19 cellular contexts compared by ENCODE assay signal in genomic region chrX:108309144-108309543, GRCh38.
DNase-seq lines count a peak whose midpoint lies in the region; ATAC-seq and TF ChIP-seq lines count a peak whose summit lies in the region.
"Had no signal": no experiment of that assay in that cellular context is flagged by ENCODE, and none has a peak within 500 bp of the region (broad histone marks: within the 10 kb centered on the region; RNA-seq: fewer than 3 reads in every experiment).

No MANE protein-coding gene starts in this region.

- intact Hi-C loops in Calu3 (cut with micrococcal nuclease; ENCODE audit: unreplicated experiment), result loop anchor here (2.0 kb wide), 1 partner anchor 228 kb away; no protein-coding TSS in a partner anchor

- H3K36me3 Mint-ChIP-seq in Calu3 (ENCODE audit: insufficient read depth, unreplicated experiment), result no peaks in the 10 kb centered on the region
- H3K36me3 Mint-ChIP-seq: activated naive CD8-positive, alpha-beta T cell treated with anti-CD3 and anti-CD28 coated beads, Interleukin-2, amount 10 ng/mL, durations not matched to agents 7 days and 5 days had no signal

- no peaks in the 10 kb centered on the region for H3K27me3 Mint-ChIP-seq in Calu3 (ENCODE audit: unreplicated experiment)

- BruUV-seq in Calu3 (replicated peaks; lab: Mats Ljungman, UMichigan), result no TSS peak

- no peak overlapping the region for H3K4me2 ChIP-seq in hepatocyte
- H3K4me2 ChIP-seq: GM23338 had no signal

- H3K36me3 ChIP-seq in brain microvascular endothelial cell (replicated peaks), result no peaks in the 10 kb centered on the region
- no peaks in the 10 kb centered on the region for H3K36me3 ChIP-seq in hepatocyte (replicated peaks; ENCODE audit: insufficient read depth, low read depth)
- no peaks in the 10 kb centered on the region for H3K36me3 ChIP-seq in Peyer's patch
- H3K36me3 ChIP-seq: ovary had no signal

- no peaks in the 10 kb centered on the region for H3K9me2 ChIP-seq in hepatocyte (replicated peaks; ENCODE audit: insufficient read depth)

- H3K9me3 ChIP-seq in hepatocyte (ENCODE audit: low read depth), result no peaks in the 10 kb centered on the region
- H3K9me3 ChIP-seq in Peyer's patch, result no peaks in the 10 kb centered on the region
- H3K9me3 ChIP-seq: ovary had no signal

- H3K79me2 ChIP-seq in hepatocyte, result no peaks in the 10 kb centered on the region

- H3K4me3 Mint-ChIP-seq in Calu3 (ENCODE audit: low read depth, unreplicated experiment), result no peak overlapping the region
- H3K4me3 Mint-ChIP-seq: activated naive CD8-positive, alpha-beta T cell treated with anti-CD3 and anti-CD28 coated beads, Interleukin-2, amount 10 ng/mL, durations not matched to agents 7 days and 5 days; GM23338 had no signal

- TF ChIP-seq CTCF in Calu3 (IDR thresholded peaks at IDR 0.05; ENCODE audit: unreplicated experiment) (no peak), brain microvascular endothelial cell (IDR thresholded peaks at IDR 0.05; ENCODE audit: low read depth, low read length, missing control alignments) (no peak), hepatocyte (IDR thresholded peaks at IDR 0.05; ENCODE audit: poor library complexity) (no peak), Peyer's patch (IDR thresholded peaks at IDR 0.05) (no peak)

- H3K4me3 ChIP-seq in brain microvascular endothelial cell (ENCODE audit: low read depth, low read length) (no peak overlapping the region), hepatocyte (no peak overlapping the region), Peyer's patch (no peak overlapping the region)
- H3K4me3 ChIP-seq: GM23338, ovary had no signal

- no peak for TF ChIP-seq POLR2A in Peyer's patch (IDR thresholded peaks at IDR 0.05)

- WGBS in hepatocyte (ENCODE audit: low lambda C conversion rate, missing lambda C conversion rate), result 39% methylated on average over 4 of the region's 4 CpGs

- peaks cover 18% of the 10 kb centered on the region for H3K4me1 Mint-ChIP-seq in Calu3 (ENCODE audit: low read depth, unreplicated experiment)
- H3K4me1 Mint-ChIP-seq: activated naive CD8-positive, alpha-beta T cell treated with anti-CD3 and anti-CD28 coated beads, Interleukin-2, amount 10 ng/mL, durations not matched to agents 7 days and 5 days had no signal

- ATAC-seq in HG03280 (IDR thresholded peaks at IDR 0.05; ENCODE audit: unreplicated experiment), result no peak
- ATAC-seq: activated CD4-positive, CD25-positive, alpha-beta regulatory T cell treated with anti-CD3 and anti-CD28 coated beads, Interleukin-2, amount 50 U/mL, for 24 hours; GM23338 had no signal

- CTCF ChIA-PET in Calu3 (lab: Charles Lee), result interaction anchor here (0.7 to 0.8 kb wide), 2 partner anchors 12 to 15 kb away, joined by 3 read pairs; no protein-coding TSS in a partner anchor

- in situ Hi-C loops in brain microvascular endothelial cell (cut with HindIII; ENCODE audit: low pct_ligation_motif_present, low sequenced_read_pairs), result no loop called here

- DNase-seq in Calu3 (no peak), LoVo (ENCODE audit: low spot score) (peak; percentile 8), brain microvascular endothelial cell (peak; percentile 89), hepatocyte (ENCODE audit: low spot score) (peak; percentile 39), Peyer's patch (no peak), NCI-H2029 treated with DMSO at 0.1 percent for 48 hours (lab: John Stamatoyannopoulos, UW) (no peak), NCI-H2227 (lab: John Stamatoyannopoulos, UW; ENCODE audit: unreplicated experiment) (no peak)
- DNase-seq: activated naive CD8-positive, alpha-beta T cell treated with anti-CD3 and anti-CD28 coated beads, Interleukin-2, amount 10 ng/mL, durations not matched to agents 7 days and 5 days; central memory CD4-positive, alpha-beta T cell; effector memory CD4-positive, alpha-beta T cell; foreskin melanocyte; Karpas-422; NCI-H1417 treated with DMSO at 0.1 percent for 48 hours; ovary; stimulated activated CD4-positive, alpha-beta T cell treated with anti-CD3 and anti-CD28 coated beads, Interleukin-4, amount 100 ng/mL, for 1 hour; substantia nigra had no signal

- peak overlapping the region; percentile 16 for H3K27ac Mint-ChIP-seq in Calu3 (ENCODE audit: unreplicated experiment)
- H3K27ac Mint-ChIP-seq: activated naive CD8-positive, alpha-beta T cell treated with anti-CD3 and anti-CD28 coated beads, Interleukin-2, amount 10 ng/mL, durations not matched to agents 7 days and 5 days; GM23338 had no signal

- H2AFZ ChIP-seq in hepatocyte, result no peak overlapping the region
- H2AFZ ChIP-seq: GM23338 had no signal

- no peaks in the 10 kb centered on the region for H4K20me1 ChIP-seq in hepatocyte (ENCODE audit: insufficient read depth, poor library complexity, severe bottlenecking)

- H3K27me3 ChIP-seq in brain microvascular endothelial cell (replicated peaks), result no peaks in the 10 kb centered on the region
- no peaks in the 10 kb centered on the region for H3K27me3 ChIP-seq in hepatocyte
- H3K27me3 ChIP-seq in Peyer's patch, result no peaks in the 10 kb centered on the region
- H3K27me3 ChIP-seq: ovary had no signal

- peaks cover 3% of the 10 kb centered on the region for H3K9me3 Mint-ChIP-seq in Calu3 (ENCODE audit: low read depth, unreplicated experiment)
- H3K9me3 Mint-ChIP-seq: activated naive CD8-positive, alpha-beta T cell treated with anti-CD3 and anti-CD28 coated beads, Interleukin-2, amount 10 ng/mL, durations not matched to agents 7 days and 5 days; GM23338 had no signal

- peak overlapping the region; percentile 98 for H3K27ac ChIP-seq in brain microvascular endothelial cell
- H3K27ac ChIP-seq in hepatocyte, result peak overlapping the region; percentile 81
- no peak overlapping the region for H3K27ac ChIP-seq in Peyer's patch
- H3K27ac ChIP-seq: ovary had no signal

- H3K4me1 ChIP-seq in hepatocyte (ENCODE audit: insufficient read depth), result no peaks in the 10 kb centered on the region
- no peaks in the 10 kb centered on the region for H3K4me1 ChIP-seq in Peyer's patch

Comparison
In these comparisons a context has a peak if more than half of its experiments do, and no peak if none do; other contexts are left out.
1. DNase-seq: peak in LoVo (single experiment), brain microvascular endothelial cell (single experiment) and hepatocyte (single experiment); none in Calu3 (single experiment), Peyer's patch (0 of 3), NCI-H2029 treated with DMSO at 0.1 percent for 48 hours (single experiment) and NCI-H2227 (single experiment).
2. H3K27ac ChIP-seq: peak in brain microvascular endothelial cell (single experiment) and hepatocyte (single experiment); none in Peyer's patch (0 of 4).